Comparison of ENCODE assay signal across 3 cellular contexts in the genomic region with DNA sequence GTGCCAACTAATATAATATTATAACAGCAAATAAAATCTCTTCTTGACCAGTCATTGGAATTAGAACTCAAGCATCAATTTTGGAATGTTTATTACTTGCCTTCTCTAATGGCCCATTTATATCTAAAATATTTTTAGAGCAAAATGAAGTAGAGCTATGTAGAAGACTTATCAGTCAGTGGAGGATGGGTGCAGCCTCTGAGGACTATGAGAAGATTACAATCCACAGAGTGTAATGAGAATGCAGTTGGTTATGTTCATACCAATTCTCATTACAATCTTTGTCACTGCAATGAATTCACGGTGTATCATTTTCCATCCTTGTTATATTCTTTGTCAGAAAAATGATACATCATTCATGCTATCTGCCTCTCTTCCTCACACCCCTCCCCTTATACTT.
"Had no signal": no experiment of that assay in that cellular context is flagged by ENCODE, and none has a peak within 500 bp of the region (broad histone marks: within the 10 kb centered on the region; RNA-seq: fewer than 3 reads in every experiment).

No MANE protein-coding gene starts in this region.

- DNase-seq: GDM1, GF-D8 had no signal

- ATAC-seq: GM12878 had no signal

- H3K4me3 ChIP-seq: GM12878 had no signal
